Comparison of ENCODE assay signal across 18 cellular contexts in genomic region chr2:38405917-38406596, GRCh38. TPM values are rescaled to one million over a fixed set of nuclear protein-coding genes. Genes with fewer than 3 reads are reported as not detected.
DNase-seq lines count a peak whose midpoint lies in the region; ATAC-seq, FAIRE-seq and TF ChIP-seq lines count a peak whose summit lies in the region.
"Had no signal": no experiment of that assay in that cellular context is flagged by ENCODE, and none has a peak within 500 bp of the region (broad histone marks: within the 10 kb centered on the region; RNA-seq: fewer than 3 reads in every experiment).

No MANE protein-coding gene starts in this region.

- no peak overlapping the region for H3K14ac ChIP-seq in H1 (ENCODE audit: insufficient read length)

- H4K5ac ChIP-seq in H1 (ENCODE audit: insufficient read length, low read depth, low read length) (no peak overlapping the region), mesendoderm (ENCODE audit: low read length) (no peak overlapping the region)

- H3K18ac ChIP-seq in H1 (ENCODE audit: extremely low read depth, low read length): no peak overlapping the region; the same call in 1 of the 2 replicates
- no peak overlapping the region for H3K18ac ChIP-seq in mesendoderm (ENCODE audit: low read length)

- peaks cover 19% of the 10 kb centered on the region; the same call in 1 of the 2 replicates for H3K9me3 ChIP-seq in NT2/D1 (ENCODE audit: insufficient read depth, low read length)
- peaks cover 14 to 15% of the 10 kb centered on the region in 2 experiments for H3K9me3 ChIP-seq in H1 (ENCODE audit: insufficient read depth in 2 of 2, low read depth in 1 of 2, low read length in 1 of 2)
- H3K9me3 ChIP-seq in testis: no peaks in the 10 kb centered on the region
- no peaks in the 10 kb centered on the region for H3K9me3 ChIP-seq in MM.1S (replicated peaks; ENCODE audit: insufficient read depth, low read length)

- H3K4me1 ChIP-seq in NT2/D1 (ENCODE audit: insufficient read depth, insufficient read length): no peaks in the 10 kb centered on the region
- peaks cover 2 to 16% (median 7%) of the 10 kb centered on the region in 4 experiments; a peak in 5 of 7 replicates for H3K4me1 ChIP-seq in H1 (replicated peaks in 1 of 4; ENCODE audit: control insufficient read depth in 3 of 4, insufficient read depth in 4 of 4, low read length in 3 of 4)
- H3K4me1 ChIP-seq in mesendoderm (ENCODE audit: control insufficient read depth, low read depth, low read length): peaks cover 7% of the 10 kb centered on the region
- H3K4me1 ChIP-seq in testis: peaks cover 32% of the 10 kb centered on the region
- H3K4me1 ChIP-seq in MM.1S (ENCODE audit: low read length): peaks cover 20% of the 10 kb centered on the region

- no peak overlapping the region for H4K91ac ChIP-seq in H1 (replicated peaks; ENCODE audit: insufficient read length, low read length)

- H3K4ac ChIP-seq in H1 (replicated peaks; ENCODE audit: insufficient read length, low read depth, low read length) (no peak overlapping the region), mesendoderm (ENCODE audit: low read depth, low read length) (no peak overlapping the region)

- H3K27me3 ChIP-seq in NT2/D1 (ENCODE audit: insufficient read depth, insufficient read length) (no peaks in the 10 kb centered on the region), H1 (replicated peaks in 1 of 4; ENCODE audit: control insufficient read depth in 3 of 4, extremely low read depth in 1 of 4, insufficient read depth in 3 of 4, low read length in 3 of 4) (no peaks in the 10 kb centered on the region), mesendoderm (ENCODE audit: insufficient read depth, low read length, poor library complexity) (no peaks in the 10 kb centered on the region), testis (no peaks in the 10 kb centered on the region), MM.1S (replicated peaks; ENCODE audit: insufficient read depth, low read length) (no peaks in the 10 kb centered on the region)

- H3K23ac ChIP-seq in H1 (ENCODE audit: insufficient read length) (no peak overlapping the region), mesendoderm (ENCODE audit: low read length) (no peak overlapping the region)

- no peak overlapping the region for H2BK120ac ChIP-seq in H1 (replicated peaks; ENCODE audit: low read depth, low read length)
- no peak overlapping the region for H2BK120ac ChIP-seq in mesendoderm (ENCODE audit: low read depth, low read length)

- no peak for TF ChIP-seq CTCF in H1 (IDR thresholded peaks at IDR 0.05; ENCODE audit: control extremely low read depth in 1 of 3, insufficient read depth in 1 of 3, low read depth in 1 of 3, low read length in 3 of 3)
- TF ChIP-seq CTCF in testis (IDR thresholded peaks at IDR 0.05): no peak
- TF ChIP-seq CTCF in MM.1S (IDR thresholded peaks at IDR 0.05; ENCODE audit: low read length): no peak

- H2BK15ac ChIP-seq in H1 (ENCODE audit: low read length) (no peak overlapping the region), mesendoderm (replicated peaks; ENCODE audit: low read depth) (no peak overlapping the region)

- H3K9ac ChIP-seq in NT2/D1 (ENCODE audit: insufficient read length, low read depth) (peak overlapping the region; percentile 45), H1 (replicated peaks in 1 of 4; ENCODE audit: extremely low read depth in 1 of 4, low read depth in 3 of 4, low read length in 3 of 4) (no peak overlapping the region), mesendoderm (ENCODE audit: low read length) (no peak overlapping the region), MM.1S (ENCODE audit: low read length) (no peak overlapping the region)

- no peak overlapping the region for H2AK5ac ChIP-seq in H1 (ENCODE audit: low read depth, low read length)
- no peak overlapping the region for H2AK5ac ChIP-seq in mesendoderm (ENCODE audit: low read length)

- FAIRE-seq in H1 (lab: Jason Lieb, UNC): no peak

- H3K79me1 ChIP-seq in H1 (ENCODE audit: low read depth, low read length) (no peaks in the 10 kb centered on the region), mesendoderm (ENCODE audit: low read length) (no peaks in the 10 kb centered on the region)

- no peak for TF ChIP-seq POLR2A in H1 (IDR thresholded peaks at IDR 0.05; ENCODE audit: control extremely low read depth in 1 of 2, low read depth in 2 of 2, low read length in 2 of 2)
- no peak for TF ChIP-seq POLR2A in testis (IDR thresholded peaks at IDR 0.05)

- H2AFZ ChIP-seq in H1 (ENCODE audit: low read length): no peak overlapping the region
- H2AFZ ChIP-seq in MM.1S (ENCODE audit: low read length): no peak overlapping the region

- H3K27ac ChIP-seq in H1 (ENCODE audit: low read depth, low read length) (no peak overlapping the region; the same call in 1 of the 2 replicates), mesendoderm (ENCODE audit: low read depth, low read length) (no peak overlapping the region), testis (peak overlapping the region; percentile 69 to 70), MM.1S (ENCODE audit: low read length) (no peak overlapping the region)

- H3F3A ChIP-seq in MM.1S (ENCODE audit: insufficient read depth, low read length): peaks cover 15% of the 10 kb centered on the region

- H3K36me3 ChIP-seq in NT2/D1 (ENCODE audit: insufficient read depth, insufficient read length, low read length) (no peaks in the 10 kb centered on the region), H1 (ENCODE audit: control insufficient read depth in 2 of 4, insufficient read depth in 4 of 4, low read length in 3 of 4) (no peaks in the 10 kb centered on the region), mesendoderm (ENCODE audit: control insufficient read depth, insufficient read depth, low read length) (no peaks in the 10 kb centered on the region), testis (ENCODE audit: low read depth, missing control alignments) (no peaks in the 10 kb centered on the region), MM.1S (replicated peaks; ENCODE audit: insufficient read depth, low read length) (no peaks in the 10 kb centered on the region)

- intact Hi-C loops in testis (cut with DNase I; ENCODE audit: low total_unique reads): no loop called here

- H4K20me1 ChIP-seq in H1 (replicated peaks in 1 of 2; ENCODE audit: control insufficient read depth in 1 of 2, insufficient read depth in 2 of 2, low read length in 2 of 2) (no peaks in the 10 kb centered on the region), MM.1S (ENCODE audit: insufficient read depth, low read length) (no peaks in the 10 kb centered on the region)

- WGBS in H1 (ENCODE audit: extremely low coverage in 1 of 2, insufficient coverage in 1 of 2, insufficient read length in 1 of 2, insufficient replicate concordance in 2 of 2, low coverage in 1 of 2, low lambda C conversion rate in 2 of 2, missing lambda C conversion rate in 1 of 2), 2 experiments: 92% methylated on average over 9 of the region's 9 CpGs; no CpG with 5 or more reads in 1 of the 2 experiments
- WGBS in mesendoderm (ENCODE audit: extremely low coverage, insufficient coverage, low lambda C conversion rate): no CpG with 5 or more reads among the region's 9 CpGs
- 70 to 77% methylated on average over 9 of the region's 9 CpGs for WGBS in testis, 2 donors

- H3K9me2 ChIP-seq in MM.1S (replicated peaks; ENCODE audit: insufficient read depth, low read length): no peaks in the 10 kb centered on the region

- H3K4me3 ChIP-seq in NT2/D1 (ENCODE audit: insufficient read length, low read depth): no peak overlapping the region
- peak overlapping the region in 1 of 4 experiments; percentile 3; a peak in 1 of 8 replicates for H3K4me3 ChIP-seq in H1 (ENCODE audit: extremely low read depth in 1 of 4, insufficient read depth in 2 of 4, low read depth in 3 of 4, low read length in 4 of 4)
- no peak overlapping the region for H3K4me3 ChIP-seq in mesendoderm (ENCODE audit: low read length)
- H3K4me3 ChIP-seq in testis: no peak overlapping the region
- H3K4me3 ChIP-seq in MM.1S (ENCODE audit: low read length): no peak overlapping the region

- POLR2A ChIA-PET in H1 (lab: Charles Lee; ENCODE audit: partially characterized antibody): no interaction called here

- CTCF ChIA-PET in H1 (lab: Charles Lee; ENCODE audit: partially characterized antibody): interaction anchor here (1.2 to 1.8 kb wide), 5 partner anchors 24 to 102 kb away, joined by 3 to 4 read pairs (median 3); no protein-coding TSS in a partner anchor

- TF ChIP-seq RAD21 in H1 (IDR thresholded peaks at IDR 0.05 in 1 of 2, conservative IDR thresholded peaks at IDR 0.05 in 1 of 2; ENCODE audit: low read depth in 2 of 2, low read length in 2 of 2): no peak

- no peak for TF ChIP-seq EP300 in H1 (IDR thresholded peaks at IDR 0.05; ENCODE audit: borderline replicate concordance in 1 of 2, low read depth in 2 of 2, low read length in 2 of 2)

- no peaks in the 10 kb centered on the region for H3K23me2 ChIP-seq in H1 (ENCODE audit: low read depth, low read length)

- no peak overlapping the region for H2BK20ac ChIP-seq in H1 (ENCODE audit: low read length)

- H3K79me2 ChIP-seq in H1 (ENCODE audit: control insufficient read depth in 1 of 2, insufficient read depth in 2 of 2, low read length in 2 of 2): no peaks in the 10 kb centered on the region
- no peaks in the 10 kb centered on the region for H3K79me2 ChIP-seq in mesendoderm (ENCODE audit: control insufficient read depth, insufficient read depth, low read length)
- H3K79me2 ChIP-seq in MM.1S (ENCODE audit: low read length): no peaks in the 10 kb centered on the region

- H3K56ac ChIP-seq in H1 (replicated peaks; ENCODE audit: insufficient read length, low read depth, low read length) (no peak overlapping the region), mesendoderm (ENCODE audit: low read length) (peak overlapping the region; percentile 38)

- H3K4me2 ChIP-seq in H1 (ENCODE audit: insufficient read depth in 1 of 2, low read depth in 2 of 2, low read length in 2 of 2): peak overlapping the region in 1 of 2 experiments; percentile 35; a peak in 2 of 4 replicates
- no peak overlapping the region for H3K4me2 ChIP-seq in mesendoderm (ENCODE audit: low read length)
- H3K4me2 ChIP-seq in MM.1S (ENCODE audit: low read depth, low read length): no peak overlapping the region

- H2BK5ac ChIP-seq in H1 (ENCODE audit: low read depth, low read length) (0 out of 2 replicates have a peak overlapping the region, but pooled peaks have one; percentile 2), mesendoderm (ENCODE audit: low read length) (peak overlapping the region; percentile 32)

- H2BK12ac ChIP-seq in H1 (ENCODE audit: low read depth, low read length): no peak overlapping the region; the same call in 1 of the 2 replicates

- DNase-seq in NT2/D1 (ENCODE audit: low read depth, low spot score) (no peak), H1 (ENCODE audit: low read depth in 1 of 2, low spot score in 2 of 2) (no peak), mesendoderm (no peak), testis (no peak), HCEC 1CT (no peak), MM.1S (no peak)
- DNase-seq: activated CD4-positive, alpha-beta T cell treated with anti-CD3 and anti-CD28 coated beads for 1 hour; AML-193; amniotic stem cell; cerebellar nuclear complex; COR-L47; foreskin fibroblast; natural killer cell; NCI-H2081 treated with DMSO at 0.1 percent for 48 hours; NCI-H510A treated with DMSO at 0.1 percent for 48 hours; stimulated activated naive CD8-positive, alpha-beta T cell treated with anti-CD3 and anti-CD28 coated beads, Interleukin-15, Interleukin-2, amounts not matched to agents 100 U/mL and 50 U/mL, for 24 hours; T-helper 17 cell had no signal

- H4K8ac ChIP-seq in H1 (ENCODE audit: extremely low read depth, insufficient read depth, low read length): no peak overlapping the region
- no peak overlapping the region for H4K8ac ChIP-seq in mesendoderm (ENCODE audit: low read depth, low read length)

- ATAC-seq in HG02981 (IDR thresholded peaks at IDR 0.05; ENCODE audit: unreplicated experiment): no peak
- ATAC-seq: stimulated activated naive CD8-positive, alpha-beta T cell treated with anti-CD3 and anti-CD28 coated beads, Interleukin-15, Interleukin-2, amounts not matched to agents 100 U/mL and 50 U/mL, for 24 hours; T-helper 17 cell had no signal

RNA-seq across cellular contexts. Expression of gene ATL2, which starts 29.0 kb away (rescaled TPM):
- 82.9 and 84.6 TPM in 2 replicates for total RNA-seq in H1 (2021; fragmentation: NEBNext Ultra II Directional; extraction: Animal tissue kit (Norgen Biotek cat#: 25700))
- polyA plus RNA-seq in H1 (2011; rRNA removed): 38.8 and 66.2 TPM in 2 replicates
- 62.4 TPM for polyA plus RNA-seq in H1 (2011; cell fraction: cytosol; rRNA removed)
- polyA plus RNA-seq in H1 (2011; cell fraction: nucleus; rRNA removed): 19.6 TPM
- polyA plus RNA-seq in H1 (2012, experiment 1 of 2): 46.7 to 77.6 TPM (median 53.6 TPM) in 4 replicates
- 16.2 TPM for polyA plus RNA-seq in H1 (2012, experiment 2 of 2)
- polyA plus RNA-seq in H1 (2013, experiment 1 of 2): 42.8 TPM
- 44.0 TPM for polyA plus RNA-seq in H1 (2013, experiment 2 of 2)
- 47.6 and 59.7 TPM in 2 replicates for polyA minus RNA-seq in H1 (2011; rRNA and poly(A)+ RNA removed)
- polyA minus RNA-seq in H1 (2011; cell fraction: cytosol; rRNA and poly(A)+ RNA removed): 70.9 TPM
- 85.2 TPM for polyA minus RNA-seq in H1 (2011; cell fraction: nucleus; rRNA and poly(A)+ RNA removed)
- polyA plus RNA-seq in mesendoderm (2013, experiment 1 of 2): 32.1 TPM
- 32.4 TPM for polyA plus RNA-seq in mesendoderm (2013, experiment 2 of 2)
- 10 to 100 TPM; 80.9 to 96.3 TPM for total RNA-seq in testis
- 38.8 TPM for polyA plus RNA-seq in testis (ENCODE audit: insufficient read depth, low read depth, low replicate concordance)

Comparison
In these comparisons a context has a peak if more than half of its experiments do, and no peak if none do; other contexts are left out.
1. H3K27ac ChIP-seq: peak in testis (2 of 2); none in H1 (single experiment), mesendoderm (single experiment) and MM.1S (single experiment).